Comparison of ENCODE assay signal across 15 cellular contexts in the genomic region with DNA sequence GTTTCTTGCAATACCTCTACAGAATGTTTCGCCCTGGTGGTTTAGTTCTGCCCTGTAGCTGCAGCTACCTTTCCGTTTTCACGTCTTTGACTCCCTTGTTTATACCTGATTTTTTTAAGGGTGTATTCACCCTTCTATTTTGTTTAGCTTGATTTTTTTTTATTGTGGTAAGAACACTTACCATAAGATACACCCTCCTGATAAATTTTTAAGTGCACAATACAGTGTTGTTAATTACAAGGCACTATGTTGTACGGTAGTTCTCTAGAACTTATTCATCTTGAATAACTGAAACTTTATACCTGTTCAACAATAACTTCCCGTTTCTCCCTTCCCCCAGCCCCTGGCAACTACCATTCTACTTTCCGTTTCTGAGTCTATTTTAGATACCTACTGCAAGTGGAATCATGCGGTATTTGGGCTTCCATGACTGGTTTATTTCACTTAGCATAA. TPM values are rescaled to one million over a fixed set of nuclear protein-coding genes. Genes with fewer than 3 reads are reported as not detected.
DNase-seq lines count a peak whose midpoint lies in the region; ATAC-seq, FAIRE-seq and TF ChIP-seq lines count a peak whose summit lies in the region.
"Had no signal": no experiment of that assay in that cellular context is flagged by ENCODE, and none has a peak within 500 bp of the region (broad histone marks: within the 10 kb centered on the region; RNA-seq: fewer than 3 reads in every experiment).

No MANE protein-coding gene starts in this region.

- in situ Hi-C loops in KBM-7 (cut with MboI; ENCODE audit: low pct_unique_long_range_greater_than_20kb, low sequenced_read_pairs): no loop called here

- intact Hi-C loops in activated CD4-positive, alpha-beta T cell treated with anti-CD3 and anti-CD28 coated beads, Interleukin-2, amount 10 ng/mL, durations not matched to agents 24 days and 14 days (cut with micrococcal nuclease): no loop called here
- intact Hi-C loops in ascending aorta (cut with DNase I): no loop called here

- peak overlapping the region; percentile 4 for H3K27ac Mint-ChIP-seq in activated CD4-positive, alpha-beta T cell treated with anti-CD3 and anti-CD28 coated beads, Interleukin-2, amount 10 ng/mL, durations not matched to agents 24 days and 14 days
- H3K27ac Mint-ChIP-seq in naive B cell: peak overlapping the region in 4 of 6 donors; percentile 47 to 65 (median 58)

- H3K4me1 ChIP-seq in ascending aorta: no peaks in the 10 kb centered on the region

- peaks cover 32% of the 10 kb centered on the region for H3K4me1 Mint-ChIP-seq in activated CD4-positive, alpha-beta T cell treated with anti-CD3 and anti-CD28 coated beads, Interleukin-2, amount 10 ng/mL, durations not matched to agents 24 days and 14 days
- peaks cover 8 to 15% (median 10%) of the 10 kb centered on the region in 3 donors for H3K4me1 Mint-ChIP-seq in naive B cell

- no peaks in the 10 kb centered on the region for H3K27me3 Mint-ChIP-seq in activated CD4-positive, alpha-beta T cell treated with anti-CD3 and anti-CD28 coated beads, Interleukin-2, amount 10 ng/mL, durations not matched to agents 24 days and 14 days
- H3K27me3 Mint-ChIP-seq in naive B cell: no peaks in the 10 kb centered on the region

- peak; percentile 59 for DNase-seq in activated CD4-positive, alpha-beta T cell treated with anti-CD3 and anti-CD28 coated beads, Interleukin-2, amount 10 ng/mL, durations not matched to agents 24 days and 14 days
- no peak for DNase-seq in activated CD4-positive, alpha-beta T cell treated with anti-CD3 and anti-CD28 coated beads, Interleukin-2, amount 50 U/mL, for 4 hours
- DNase-seq in GM19239 (ENCODE audit: insufficient read length, low spot score) (no peak), KBM-7 (peak; percentile 80), naive B cell (peak; percentile 56), ascending aorta (ENCODE audit: low spot score in 2 of 2) (no peak)
- DNase-seq: Caco-2, mucosa of descending colon, Right ventricle myocardium superior, substantia nigra had no signal

- H3K4me3 ChIP-seq in ascending aorta: no peak overlapping the region
- H3K4me3 ChIP-seq: cardiac muscle cell, mucosa of descending colon had no signal

- H3K36me3 ChIP-seq in ascending aorta: no peaks in the 10 kb centered on the region
- H3K36me3 ChIP-seq: cardiac muscle cell had no signal

- no peaks in the 10 kb centered on the region for H3K9me3 ChIP-seq in ascending aorta
- H3K9me3 ChIP-seq: Caco-2, mucosa of descending colon had no signal

- H3K27ac ChIP-seq in ascending aorta: no peak overlapping the region
- H3K27ac ChIP-seq: cardiac muscle cell had no signal

- peaks cover 7% of the 10 kb centered on the region for H3K9me3 Mint-ChIP-seq in activated CD4-positive, alpha-beta T cell treated with anti-CD3 and anti-CD28 coated beads, Interleukin-2, amount 10 ng/mL, durations not matched to agents 24 days and 14 days
- H3K9me3 Mint-ChIP-seq in naive B cell: peaks cover 0 to 2% (median 0%) of the 10 kb centered on the region in 7 donors

- TF ChIP-seq CTCF in ascending aorta (IDR thresholded peaks at IDR 0.05): no peak

- ATAC-seq in naive B cell (ENCODE audit: low read depth in 2 of 2) (peak; percentile 74 to 88), GM18907 (IDR thresholded peaks at IDR 0.05; ENCODE audit: unreplicated experiment) (no peak), HG03039 (IDR thresholded peaks at IDR 0.05; ENCODE audit: unreplicated experiment) (no peak)
- ATAC-seq: mucosa of descending colon had no signal

- H3K27me3 ChIP-seq in ascending aorta: no peaks in the 10 kb centered on the region
- H3K27me3 ChIP-seq: cardiac muscle cell had no signal

- FAIRE-seq in GM19239 (lab: Jason Lieb, UNC): peak; percentile 55
- FAIRE-seq: endothelial cell of umbilical vein, G401.6 had no signal

- H3K4me3 Mint-ChIP-seq in activated CD4-positive, alpha-beta T cell treated with anti-CD3 and anti-CD28 coated beads, Interleukin-2, amount 10 ng/mL, durations not matched to agents 24 days and 14 days: peak overlapping the region; percentile 52
- peak overlapping the region in 7 of 8 donors; percentile 26 to 89 (median 69) for H3K4me3 Mint-ChIP-seq in naive B cell

- peaks cover 4% of the 10 kb centered on the region for H3K36me3 Mint-ChIP-seq in activated CD4-positive, alpha-beta T cell treated with anti-CD3 and anti-CD28 coated beads, Interleukin-2, amount 10 ng/mL, durations not matched to agents 24 days and 14 days (ENCODE audit: low read depth)
- H3K36me3 Mint-ChIP-seq in naive B cell: no peaks in the 10 kb centered on the region

RNA-seq across cellular contexts. Expression of a gene that starts 48.9 kb away (rescaled TPM):
- 50.7 and 53.1 TPM in 2 replicates for total RNA-seq in activated CD4-positive, alpha-beta T cell treated with anti-CD3 and anti-CD28 coated beads, Interleukin-2, amount 10 ng/mL, durations not matched to agents 24 days and 14 days
- 1 to 10 TPM; 2.1 to 8.0 (median 4.8) TPM for polyA plus RNA-seq in naive B cell (ENCODE audit: low read depth in 6 of 6)
- 38.5 TPM for total RNA-seq in ascending aorta

Comparison
In these comparisons a context has a peak if more than half of its experiments do, and no peak if none do; other contexts are left out.
1. DNase-seq: peak in activated CD4-positive, alpha-beta T cell treated with anti-CD3 and anti-CD28 coated beads, Interleukin-2, amount 10 ng/mL, durations not matched to agents 24 days and 14 days (single experiment), KBM-7 (single experiment) and naive B cell (single experiment); none in activated CD4-positive, alpha-beta T cell treated with anti-CD3 and anti-CD28 coated beads, Interleukin-2, amount 50 U/mL, for 4 hours (0 of 2), GM19239 (single experiment) and ascending aorta (0 of 2).
2. ATAC-seq: peak in naive B cell (2 of 2); none in GM18907 (single experiment) and HG03039 (single experiment).